In the genomic region with DNA sequence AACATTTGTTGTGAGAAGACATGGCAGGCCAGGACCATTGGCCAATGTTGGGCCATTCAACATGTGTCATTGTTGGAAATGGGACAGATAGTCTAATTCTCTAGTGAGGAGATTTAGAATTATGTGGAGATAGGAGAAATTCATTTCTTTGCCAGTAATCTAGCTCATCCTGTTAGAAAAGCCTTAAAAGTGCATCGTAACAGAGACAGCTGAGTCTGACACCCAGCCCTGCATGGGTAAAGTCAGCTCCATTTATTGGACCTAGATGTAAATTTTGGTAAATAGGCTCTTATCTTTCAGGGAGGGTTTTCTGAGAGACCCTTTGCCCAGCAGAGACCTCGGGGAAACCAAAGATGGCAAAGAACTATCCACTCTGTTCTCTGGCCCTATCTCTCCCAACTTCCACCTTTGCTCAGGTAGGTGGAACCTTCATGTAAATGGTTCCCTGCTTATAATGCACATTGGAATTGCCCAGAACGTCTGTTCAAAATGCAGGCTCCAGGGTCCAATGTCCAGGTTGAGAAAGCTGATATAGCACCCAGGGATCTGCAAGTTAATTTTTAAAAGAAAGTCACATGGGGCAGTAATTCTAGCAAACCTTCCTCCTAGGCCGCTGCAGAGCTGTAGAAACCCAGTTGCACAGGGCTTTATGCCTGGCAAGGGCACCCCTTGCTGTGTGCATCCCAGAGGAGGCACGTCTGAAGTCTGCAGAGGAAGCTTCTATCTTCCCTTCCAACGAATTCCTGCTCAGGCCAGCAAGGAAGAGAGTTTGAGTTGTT, we compare ENCODE assay signal across 1 cellular context.
TF ChIP-seq lines count a peak whose summit lies in the region.

No MANE protein-coding gene starts in this region.

TF ChIP-seq in HepG2, 621 proteins besides CTCF, POLR2A, EP300 and RAD21 (continued from another document and continues in another):
- TF ChIP-seq, protein P1, sequence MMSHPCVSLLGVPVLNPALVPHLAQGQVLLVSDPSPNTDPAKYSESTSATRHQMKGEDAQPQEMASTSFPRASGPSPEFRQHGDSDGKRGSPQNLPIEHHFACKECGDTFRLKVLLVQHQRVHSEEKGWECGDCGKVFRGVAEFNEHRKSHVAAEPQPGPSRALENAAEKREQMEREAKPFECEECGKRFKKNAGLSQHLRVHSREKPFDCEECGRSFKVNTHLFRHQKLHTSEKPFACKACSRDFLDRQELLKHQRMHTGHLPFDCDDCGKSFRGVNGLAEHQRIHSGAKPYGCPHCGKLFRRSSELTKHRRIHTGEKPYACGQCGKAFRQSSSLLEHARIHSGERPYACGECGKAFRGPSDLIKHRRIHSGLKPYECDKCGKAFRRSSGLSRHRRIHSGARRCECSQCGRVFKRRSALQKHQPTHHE (CRISPR knock-in tag; IDR thresholded peaks at IDR 0.05; ENCODE audit: borderline replicate concordance) = no peak
- TF ChIP-seq ZEB1 (IDR thresholded peaks at IDR 0.05; ENCODE audit: insufficient replicate concordance, low read depth) (peak; percentile 82), ZBTB38 (CRISPR knock-in tag; IDR thresholded peaks at IDR 0.05) (no peak), FOXA3 (CRISPR knock-in tag; IDR thresholded peaks at IDR 0.05) (peak; percentile 56), ZNF282 (IDR thresholded peaks at IDR 0.05; ENCODE audit: partially characterized antibody) (no peak), NFIC (IDR thresholded peaks at IDR 0.05; ENCODE audit: low read length) (no peak), KDM3A (CRISPR knock-in tag; IDR thresholded peaks at IDR 0.05; ENCODE audit: low read depth) (peak; percentile 56; the same call in 1 of the 2 replicates), XRCC5 (optimal IDR thresholded peaks at IDR 0.05; ENCODE audit: low read length) (peak; percentile 27), POGZ (CRISPR knock-in tag; IDR thresholded peaks at IDR 0.05) (peak; percentile 73), TOPORS (CRISPR knock-in tag; IDR thresholded peaks at IDR 0.05) (0 out of 2 replicates have a peak, but pooled peaks have one; percentile 37), KDM2A (CRISPR knock-in tag; IDR thresholded peaks at IDR 0.05; ENCODE audit: borderline replicate concordance, low read depth) (peak; percentile 35; the same call in 1 of the 2 replicates), CBFB (CRISPR knock-in tag; IDR thresholded peaks at IDR 0.05) (no peak), ZBTB1 (CRISPR knock-in tag; IDR thresholded peaks at IDR 0.05; ENCODE audit: borderline replicate concordance) (no peak), CHD2 (IDR thresholded peaks at IDR 0.05; ENCODE audit: low read depth, low read length) (no peak), ZFP41 (CRISPR knock-in tag; IDR thresholded peaks at IDR 0.05; ENCODE audit: borderline replicate concordance) (no peak), PCBP2 (optimal IDR thresholded peaks at IDR 0.05; ENCODE audit: low read depth, low read length, poor library complexity, severe bottlenecking) (no peak), ZFP37 (CRISPR knock-in tag; IDR thresholded peaks at IDR 0.05; ENCODE audit: borderline replicate concordance) (no peak), MIER3 (CRISPR knock-in tag; IDR thresholded peaks at IDR 0.05; ENCODE audit: borderline replicate concordance) (no peak), ZMAT3 (CRISPR knock-in tag; conservative IDR thresholded peaks at IDR 0.05) (no peak), NFYB (CRISPR knock-in tag; IDR thresholded peaks at IDR 0.05) (no peak), ZNF143 (CRISPR knock-in tag; IDR thresholded peaks at IDR 0.05) (no peak), ZNF30 (CRISPR knock-in tag; IDR thresholded peaks at IDR 0.05) (no peak), ZFY (CRISPR knock-in tag; IDR thresholded peaks at IDR 0.05) (no peak; the same call in 1 of the 2 replicates), ZKSCAN8 (CRISPR knock-in tag; IDR thresholded peaks at IDR 0.05; ENCODE audit: borderline replicate concordance) (0 out of 2 replicates have a peak, but pooled peaks have one; percentile 11), CEBPB (IDR thresholded peaks at IDR 0.05; ENCODE audit: borderline replicate concordance, low read depth, low read length) (peak; percentile 66; the same call in 1 of the 2 replicates), ZNF331 (CRISPR knock-in tag; IDR thresholded peaks at IDR 0.05) (no peak; the same call in 1 of the 2 replicates), HOXA3 (CRISPR knock-in tag; IDR thresholded peaks at IDR 0.05) (peak; percentile 29; the same call in 1 of the 2 replicates), STAT5B (CRISPR knock-in tag; IDR thresholded peaks at IDR 0.05) (no peak), KLF9 (CRISPR knock-in tag; IDR thresholded peaks at IDR 0.05; ENCODE audit: low read depth) (no peak), PPARG (CRISPR knock-in tag; conservative IDR thresholded peaks at IDR 0.05) (no peak; the same call in 1 of the 2 replicates), ZNF234 (CRISPR knock-in tag; conservative IDR thresholded peaks at IDR 0.05) (no peak)
- TF ChIP-seq, protein P2, sequence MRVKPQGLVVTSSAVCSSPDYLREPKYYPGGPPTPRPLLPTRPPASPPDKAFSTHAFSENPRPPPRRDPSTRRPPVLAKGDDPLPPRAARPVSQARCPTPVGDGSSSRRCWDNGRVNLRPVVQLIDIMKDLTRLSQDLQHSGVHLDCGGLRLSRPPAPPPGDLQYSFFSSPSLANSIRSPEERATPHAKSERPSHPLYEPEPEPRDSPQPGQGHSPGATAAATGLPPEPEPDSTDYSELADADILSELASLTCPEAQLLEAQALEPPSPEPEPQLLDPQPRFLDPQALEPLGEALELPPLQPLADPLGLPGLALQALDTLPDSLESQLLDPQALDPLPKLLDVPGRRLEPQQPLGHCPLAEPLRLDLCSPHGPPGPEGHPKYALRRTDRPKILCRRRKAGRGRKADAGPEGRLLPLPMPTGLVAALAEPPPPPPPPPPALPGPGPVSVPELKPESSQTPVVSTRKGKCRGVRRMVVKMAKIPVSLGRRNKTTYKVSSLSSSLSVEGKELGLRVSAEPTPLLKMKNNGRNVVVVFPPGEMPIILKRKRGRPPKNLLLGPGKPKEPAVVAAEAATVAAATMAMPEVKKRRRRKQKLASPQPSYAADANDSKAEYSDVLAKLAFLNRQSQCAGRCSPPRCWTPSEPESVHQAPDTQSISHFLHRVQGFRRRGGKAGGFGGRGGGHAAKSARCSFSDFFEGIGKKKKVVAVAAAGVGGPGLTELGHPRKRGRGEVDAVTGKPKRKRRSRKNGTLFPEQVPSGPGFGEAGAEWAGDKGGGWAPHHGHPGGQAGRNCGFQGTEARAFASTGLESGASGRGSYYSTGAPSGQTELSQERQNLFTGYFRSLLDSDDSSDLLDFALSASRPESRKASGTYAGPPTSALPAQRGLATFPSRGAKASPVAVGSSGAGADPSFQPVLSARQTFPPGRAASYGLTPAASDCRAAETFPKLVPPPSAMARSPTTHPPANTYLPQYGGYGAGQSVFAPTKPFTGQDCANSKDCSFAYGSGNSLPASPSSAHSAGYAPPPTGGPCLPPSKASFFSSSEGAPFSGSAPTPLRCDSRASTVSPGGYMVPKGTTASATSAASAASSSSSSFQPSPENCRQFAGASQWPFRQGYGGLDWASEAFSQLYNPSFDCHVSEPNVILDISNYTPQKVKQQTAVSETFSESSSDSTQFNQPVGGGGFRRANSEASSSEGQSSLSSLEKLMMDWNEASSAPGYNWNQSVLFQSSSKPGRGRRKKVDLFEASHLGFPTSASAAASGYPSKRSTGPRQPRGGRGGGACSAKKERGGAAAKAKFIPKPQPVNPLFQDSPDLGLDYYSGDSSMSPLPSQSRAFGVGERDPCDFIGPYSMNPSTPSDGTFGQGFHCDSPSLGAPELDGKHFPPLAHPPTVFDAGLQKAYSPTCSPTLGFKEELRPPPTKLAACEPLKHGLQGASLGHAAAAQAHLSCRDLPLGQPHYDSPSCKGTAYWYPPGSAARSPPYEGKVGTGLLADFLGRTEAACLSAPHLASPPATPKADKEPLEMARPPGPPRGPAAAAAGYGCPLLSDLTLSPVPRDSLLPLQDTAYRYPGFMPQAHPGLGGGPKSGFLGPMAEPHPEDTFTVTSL (CRISPR knock-in tag; IDR thresholded peaks at IDR 0.05; ENCODE audit: borderline replicate concordance) = peak; percentile 57; the same call in 1 of the 2 replicates
- TF ChIP-seq, protein P3, sequence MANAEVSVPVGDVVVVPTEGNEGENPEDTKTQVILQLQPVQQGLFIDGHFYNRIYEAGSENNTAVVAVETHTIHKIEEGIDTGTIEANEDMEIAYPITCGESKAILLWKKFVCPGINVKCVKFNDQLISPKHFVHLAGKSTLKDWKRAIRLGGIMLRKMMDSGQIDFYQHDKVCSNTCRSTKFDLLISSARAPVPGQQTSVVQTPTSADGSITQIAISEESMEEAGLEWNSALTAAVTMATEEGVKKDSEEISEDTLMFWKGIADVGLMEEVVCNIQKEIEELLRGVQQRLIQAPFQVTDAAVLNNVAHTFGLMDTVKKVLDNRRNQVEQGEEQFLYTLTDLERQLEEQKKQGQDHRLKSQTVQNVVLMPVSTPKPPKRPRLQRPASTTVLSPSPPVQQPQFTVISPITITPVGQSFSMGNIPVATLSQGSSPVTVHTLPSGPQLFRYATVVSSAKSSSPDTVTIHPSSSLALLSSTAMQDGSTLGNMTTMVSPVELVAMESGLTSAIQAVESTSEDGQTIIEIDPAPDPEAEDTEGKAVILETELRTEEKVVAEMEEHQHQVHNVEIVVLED (CRISPR knock-in tag; IDR thresholded peaks at IDR 0.05; ENCODE audit: borderline replicate concordance) = peak; percentile 42
- TF ChIP-seq, protein P4, sequence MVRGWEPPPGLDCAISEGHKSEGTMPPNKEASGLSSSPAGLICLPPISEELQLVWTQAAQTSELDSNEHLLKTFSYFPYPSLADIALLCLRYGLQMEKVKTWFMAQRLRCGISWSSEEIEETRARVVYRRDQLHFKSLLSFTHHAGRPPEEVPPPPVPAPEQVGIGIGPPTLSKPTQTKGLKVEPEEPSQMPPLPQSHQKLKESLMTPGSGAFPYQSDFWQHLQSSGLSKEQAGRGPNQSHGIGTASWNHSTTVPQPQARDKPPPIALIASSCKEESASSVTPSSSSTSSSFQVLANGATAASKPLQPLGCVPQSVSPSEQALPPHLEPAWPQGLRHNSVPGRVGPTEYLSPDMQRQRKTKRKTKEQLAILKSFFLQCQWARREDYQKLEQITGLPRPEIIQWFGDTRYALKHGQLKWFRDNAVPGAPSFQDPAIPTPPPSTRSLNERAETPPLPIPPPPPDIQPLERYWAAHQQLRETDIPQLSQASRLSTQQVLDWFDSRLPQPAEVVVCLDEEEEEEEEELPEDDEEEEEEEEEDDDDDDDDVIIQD (CRISPR knock-in tag; IDR thresholded peaks at IDR 0.05; ENCODE audit: low read depth) = peak; percentile 46; the same call in 1 of the 2 replicates
- TF ChIP-seq, protein P5, sequence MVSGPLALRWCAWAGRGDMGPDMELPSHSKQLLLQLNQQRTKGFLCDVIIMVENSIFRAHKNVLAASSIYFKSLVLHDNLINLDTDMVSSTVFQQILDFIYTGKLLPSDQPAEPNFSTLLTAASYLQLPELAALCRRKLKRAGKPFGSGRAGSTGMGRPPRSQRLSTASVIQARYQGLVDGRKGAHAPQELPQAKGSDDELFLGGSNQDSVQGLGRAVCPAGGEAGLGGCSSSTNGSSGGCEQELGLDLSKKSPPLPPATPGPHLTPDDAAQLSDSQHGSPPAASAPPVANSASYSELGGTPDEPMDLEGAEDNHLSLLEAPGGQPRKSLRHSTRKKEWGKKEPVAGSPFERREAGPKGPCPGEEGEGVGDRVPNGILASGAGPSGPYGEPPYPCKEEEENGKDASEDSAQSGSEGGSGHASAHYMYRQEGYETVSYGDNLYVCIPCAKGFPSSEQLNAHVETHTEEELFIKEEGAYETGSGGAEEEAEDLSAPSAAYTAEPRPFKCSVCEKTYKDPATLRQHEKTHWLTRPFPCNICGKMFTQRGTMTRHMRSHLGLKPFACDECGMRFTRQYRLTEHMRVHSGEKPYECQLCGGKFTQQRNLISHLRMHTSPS (CRISPR knock-in tag; IDR thresholded peaks at IDR 0.05; ENCODE audit: low read depth) = no peak; the same call in 1 of the 2 replicates
- TF ChIP-seq, protein P6, sequence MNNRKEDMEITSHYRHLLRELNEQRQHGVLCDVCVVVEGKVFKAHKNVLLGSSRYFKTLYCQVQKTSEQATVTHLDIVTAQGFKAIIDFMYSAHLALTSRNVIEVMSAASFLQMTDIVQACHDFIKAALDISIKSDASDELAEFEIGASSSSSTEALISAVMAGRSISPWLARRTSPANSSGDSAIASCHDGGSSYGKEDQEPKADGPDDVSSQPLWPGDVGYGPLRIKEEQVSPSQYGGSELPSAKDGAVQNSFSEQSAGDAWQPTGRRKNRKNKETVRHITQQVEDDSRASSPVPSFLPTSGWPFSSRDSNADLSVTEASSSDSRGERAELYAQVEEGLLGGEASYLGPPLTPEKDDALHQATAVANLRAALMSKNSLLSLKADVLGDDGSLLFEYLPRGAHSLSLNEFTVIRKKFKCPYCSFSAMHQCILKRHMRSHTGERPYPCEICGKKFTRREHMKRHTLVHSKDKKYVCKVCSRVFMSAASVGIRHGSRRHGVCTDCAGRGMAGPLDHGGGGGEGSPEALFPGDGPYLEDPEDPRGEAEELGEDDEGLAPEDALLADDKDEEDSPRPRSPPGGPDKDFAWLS (CRISPR knock-in tag; IDR thresholded peaks at IDR 0.05; ENCODE audit: borderline replicate concordance) = no peak
- TF ChIP-seq, protein P7, sequence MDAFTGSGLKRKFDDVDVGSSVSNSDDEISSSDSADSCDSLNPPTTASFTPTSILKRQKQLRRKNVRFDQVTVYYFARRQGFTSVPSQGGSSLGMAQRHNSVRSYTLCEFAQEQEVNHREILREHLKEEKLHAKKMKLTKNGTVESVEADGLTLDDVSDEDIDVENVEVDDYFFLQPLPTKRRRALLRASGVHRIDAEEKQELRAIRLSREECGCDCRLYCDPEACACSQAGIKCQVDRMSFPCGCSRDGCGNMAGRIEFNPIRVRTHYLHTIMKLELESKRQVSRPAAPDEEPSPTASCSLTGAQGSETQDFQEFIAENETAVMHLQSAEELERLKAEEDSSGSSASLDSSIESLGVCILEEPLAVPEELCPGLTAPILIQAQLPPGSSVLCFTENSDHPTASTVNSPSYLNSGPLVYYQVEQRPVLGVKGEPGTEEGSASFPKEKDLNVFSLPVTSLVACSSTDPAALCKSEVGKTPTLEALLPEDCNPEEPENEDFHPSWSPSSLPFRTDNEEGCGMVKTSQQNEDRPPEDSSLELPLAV (CRISPR knock-in tag; conservative IDR thresholded peaks at IDR 0.05; ENCODE audit: low read depth) = no peak
